Comparison of ENCODE assay signal across 32 cellular contexts in genomic region chr16:49742428-49743205, GRCh38.
"Had no signal": no experiment of that assay in that cellular context is flagged by ENCODE, and none has a peak within 500 bp of the region (broad histone marks: within the 10 kb centered on the region; RNA-seq: fewer than 3 reads in every experiment).

No MANE protein-coding gene starts in this region.

- H3K9me3 ChIP-seq: ascending aorta, esophagus muscularis mucosa, heart right ventricle, left ventricle myocardium inferior, ovary, prostate gland, stomach, suprapubic skin, tibial artery had no signal

- H3K27ac Mint-ChIP-seq: activated CD4-positive, alpha-beta memory T cell treated with anti-CD3 and anti-CD28 coated beads for 36 hours; activated CD4-positive, alpha-beta T cell treated with anti-CD3 and anti-CD28 coated beads, Interleukin-2, amount 10 ng/mL, durations not matched to agents 24 days and 14 days; activated naive CD4-positive, alpha-beta T cell treated with anti-CD3 and anti-CD28 coated beads for 36 hours; activated naive CD8-positive, alpha-beta T cell treated with anti-CD3 and anti-CD28 coated beads, Interleukin-2, amount 10 ng/mL, durations not matched to agents 7 days and 5 days; activated T-helper 1 cell treated with anti-CD3 and anti-CD28 coated beads, Interleukin-12 subunit alpha, Interleukin-12 subunit beta, Interleukin-2, Interleukin-4 antibody, amounts not matched to agents 30 ng/mL and 10 ng/mL and 1 ng/mL, durations not matched to agents 14 hours and 24 hours and 36 hours; natural killer cell; stimulated activated memory B cell treated with anti-CD40 and anti-IgM and Interleukin-4, amounts not matched to agents 10 μg/mL and 1 μg/mL and 100 μg/mL, for 72 hours; T-cell had no signal

- H3K9me3 Mint-ChIP-seq: activated CD4-positive, alpha-beta memory T cell treated with anti-CD3 and anti-CD28 coated beads for 36 hours; activated CD4-positive, alpha-beta T cell treated with anti-CD3 and anti-CD28 coated beads, Interleukin-2, amount 10 ng/mL, durations not matched to agents 24 days and 14 days; activated naive CD4-positive, alpha-beta T cell treated with anti-CD3 and anti-CD28 coated beads for 36 hours; activated naive CD8-positive, alpha-beta T cell treated with anti-CD3 and anti-CD28 coated beads, Interleukin-2, amount 10 ng/mL, durations not matched to agents 7 days and 5 days; activated T-helper 1 cell treated with anti-CD3 and anti-CD28 coated beads, Interleukin-12 subunit alpha, Interleukin-12 subunit beta, Interleukin-2, Interleukin-4 antibody, amounts not matched to agents 30 ng/mL and 10 ng/mL and 1 ng/mL, durations not matched to agents 14 hours and 24 hours and 36 hours; natural killer cell; stimulated activated memory B cell treated with anti-CD40 and anti-IgM and Interleukin-4, amounts not matched to agents 10 μg/mL and 1 μg/mL and 100 μg/mL, for 72 hours; T-cell had no signal

- H3K4me3 ChIP-seq: ascending aorta, esophagus muscularis mucosa, heart right ventricle, left ventricle myocardium inferior, lung, ovary, prostate gland, smooth muscle cell, stomach, suprapubic skin, tibial artery had no signal

- H3K27ac ChIP-seq: ascending aorta, esophagus muscularis mucosa, heart right ventricle, left ventricle myocardium inferior, ovary, prostate gland, stomach, suprapubic skin, tibial artery, VCaP had no signal

- ATAC-seq: activated CD4-positive, CD25-positive, alpha-beta regulatory T cell treated with anti-CD3 and anti-CD28 coated beads, Interleukin-2, amount 50 U/mL, for 24 hours; heart right ventricle; natural killer cell; stimulated activated memory B cell treated with anti-CD40 and anti-IgM and Interleukin-4, amounts not matched to agents 10 μg/mL and 1 μg/mL and 100 μg/mL, for 72 hours; T-cell had no signal

- H3K27me3 Mint-ChIP-seq: activated CD4-positive, alpha-beta T cell treated with anti-CD3 and anti-CD28 coated beads, Interleukin-2, amount 10 ng/mL, durations not matched to agents 24 days and 14 days; activated naive CD8-positive, alpha-beta T cell treated with anti-CD3 and anti-CD28 coated beads, Interleukin-2, amount 10 ng/mL, durations not matched to agents 7 days and 5 days; stimulated activated memory B cell treated with anti-CD40 and anti-IgM and Interleukin-4, amounts not matched to agents 10 μg/mL and 1 μg/mL and 100 μg/mL, for 72 hours had no signal

- H3K4me3 Mint-ChIP-seq: activated CD4-positive, alpha-beta memory T cell treated with anti-CD3 and anti-CD28 coated beads for 36 hours; activated CD4-positive, alpha-beta T cell treated with anti-CD3 and anti-CD28 coated beads, Interleukin-2, amount 10 ng/mL, durations not matched to agents 24 days and 14 days; activated naive CD4-positive, alpha-beta T cell treated with anti-CD3 and anti-CD28 coated beads for 36 hours; activated naive CD8-positive, alpha-beta T cell treated with anti-CD3 and anti-CD28 coated beads, Interleukin-2, amount 10 ng/mL, durations not matched to agents 7 days and 5 days; activated T-helper 1 cell treated with anti-CD3 and anti-CD28 coated beads, Interleukin-12 subunit alpha, Interleukin-12 subunit beta, Interleukin-2, Interleukin-4 antibody, amounts not matched to agents 30 ng/mL and 10 ng/mL and 1 ng/mL, durations not matched to agents 14 hours and 24 hours and 36 hours; natural killer cell; stimulated activated memory B cell treated with anti-CD40 and anti-IgM and Interleukin-4, amounts not matched to agents 10 μg/mL and 1 μg/mL and 100 μg/mL, for 72 hours; T-cell had no signal

- H3K36me3 Mint-ChIP-seq: activated CD4-positive, alpha-beta memory T cell treated with anti-CD3 and anti-CD28 coated beads for 36 hours; activated naive CD8-positive, alpha-beta T cell treated with anti-CD3 and anti-CD28 coated beads, Interleukin-2, amount 10 ng/mL, durations not matched to agents 7 days and 5 days; natural killer cell; stimulated activated memory B cell treated with anti-CD40 and anti-IgM and Interleukin-4, amounts not matched to agents 10 μg/mL and 1 μg/mL and 100 μg/mL, for 72 hours; T-cell had no signal

- H3K4me1 ChIP-seq: ascending aorta, left ventricle myocardium inferior, prostate gland, stomach, suprapubic skin had no signal

- DNase-seq: activated CD4-positive, alpha-beta memory T cell treated with anti-CD3 and anti-CD28 coated beads for 36 hours; activated CD4-positive, alpha-beta T cell treated with anti-CD3 and anti-CD28 coated beads, Interleukin-2, amount 10 ng/mL, durations not matched to agents 24 days and 14 days; activated CD8-positive, alpha-beta memory T cell treated with anti-CD3 and anti-CD28 coated beads, Interleukin-2, amount 50 U/mL, for 4 hours; activated effector memory CD4-positive, alpha-beta T cell treated with anti-CD3 and anti-CD28 coated beads, Interleukin-2, amount 50 U/mL, for 16 hours; activated naive CD4-positive, alpha-beta T cell treated with anti-CD3 and anti-CD28 coated beads for 36 hours; activated naive CD8-positive, alpha-beta T cell treated with anti-CD3 and anti-CD28 coated beads, Interleukin-2, amount 10 ng/mL, durations not matched to agents 7 days and 5 days; activated T-cell treated with anti-CD3 and anti-CD28 coated beads, Interleukin-2, amount 50 U/mL, for 1 hour; caudate nucleus; cortex of kidney; foreskin melanocyte; heart right ventricle; kidney glomerular epithelial cell; left ventricle myocardium inferior; mesendoderm; natural killer cell; ovary; stimulated activated CD4-positive, alpha-beta T cell treated with anti-CD3 and anti-CD28 coated beads, Interleukin-1b, Interleukin-23, amount 100 ng/mL, for 48 hours; stimulated activated CD4-positive, alpha-beta T cell treated with anti-CD3 and anti-CD28 coated beads, Interleukin-4, amount 100 ng/mL, for 4 hours; stimulated activated CD8-positive, alpha-beta memory T cell treated with anti-CD3 and anti-CD28 coated beads, Interleukin-4, amount 100 ng/mL, for 48 hours; stomach; T-cell; tibial artery had no signal

- H3K4me1 Mint-ChIP-seq: activated CD4-positive, alpha-beta T cell treated with anti-CD3 and anti-CD28 coated beads, Interleukin-2, amount 10 ng/mL, durations not matched to agents 24 days and 14 days; activated naive CD8-positive, alpha-beta T cell treated with anti-CD3 and anti-CD28 coated beads, Interleukin-2, amount 10 ng/mL, durations not matched to agents 7 days and 5 days; natural killer cell; stimulated activated memory B cell treated with anti-CD40 and anti-IgM and Interleukin-4, amounts not matched to agents 10 μg/mL and 1 μg/mL and 100 μg/mL, for 72 hours; T-cell had no signal

- H3K27me3 ChIP-seq: ascending aorta, esophagus muscularis mucosa, ovary, stomach, suprapubic skin had no signal

- H3K36me3 ChIP-seq: ascending aorta, esophagus muscularis mucosa, heart right ventricle, left ventricle myocardium inferior, ovary, prostate gland, stomach, suprapubic skin, tibial artery had no signal
